Comparison of ENCODE assay signal across 8 cellular contexts in the genomic region with DNA sequence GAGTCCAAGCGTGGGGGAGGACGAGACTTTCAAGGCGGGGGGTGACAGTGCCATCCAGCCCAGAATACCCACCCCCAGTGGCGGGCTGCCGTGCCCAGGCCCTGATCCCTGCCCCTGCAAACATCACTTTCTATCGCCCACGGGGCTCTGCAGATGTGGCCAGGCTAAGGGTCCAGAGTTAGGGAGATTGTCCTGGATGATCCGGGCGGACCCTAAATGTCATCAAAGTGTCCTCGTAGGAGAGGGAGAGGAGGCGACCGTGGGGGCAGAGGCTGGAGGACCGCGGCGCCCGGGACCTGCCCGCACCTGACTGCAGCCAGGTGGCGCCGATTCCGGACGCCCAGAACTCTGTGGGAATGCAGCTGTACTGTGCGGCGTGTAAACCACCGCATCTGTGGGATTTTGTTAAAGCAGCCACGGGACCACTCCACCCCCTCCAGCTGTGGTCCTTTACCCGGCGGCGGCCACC. TPM values are rescaled to one million over a fixed set of nuclear protein-coding genes. Genes with fewer than 3 reads are reported as not detected.
DNase-seq lines count a peak whose midpoint lies in the region; ATAC-seq and TF ChIP-seq lines count a peak whose summit lies in the region.

No MANE protein-coding gene starts in this region.

- peak overlapping the region; percentile 8 to 53 for H3K4me3 ChIP-seq in cardiac fibroblast (replicated peaks in 1 of 2; ENCODE audit: low read depth in 2 of 2, low read length in 2 of 2)
- peak overlapping the region; percentile 30 for H3K4me3 ChIP-seq in mesendoderm (ENCODE audit: low read length)
- peak overlapping the region; percentile 42 to 44 for H3K4me3 ChIP-seq in uterus

- H3K9me3 Mint-ChIP-seq in activated CD4-positive, alpha-beta T cell treated with anti-CD3 and anti-CD28 coated beads, Interleukin-2, amount 10 ng/mL, durations not matched to agents 24 days and 14 days, result no peaks in the 10 kb centered on the region
- H3K9me3 Mint-ChIP-seq in IgD-negative memory B cell, result no peaks in the 10 kb centered on the region

- no peaks in the 10 kb centered on the region for H3K4me1 ChIP-seq in mesendoderm (ENCODE audit: control insufficient read depth, low read depth, low read length)
- peaks cover 0 to 5% of the 10 kb centered on the region in 2 donors for H3K4me1 ChIP-seq in uterus

- H3K56ac ChIP-seq in mesendoderm (ENCODE audit: low read length), result peak overlapping the region; percentile 93

- H3K4me1 Mint-ChIP-seq in activated CD4-positive, alpha-beta T cell treated with anti-CD3 and anti-CD28 coated beads, Interleukin-2, amount 10 ng/mL, durations not matched to agents 24 days and 14 days, result peaks cover 2% of the 10 kb centered on the region
- peaks cover 0 to 6% (median 4%) of the 10 kb centered on the region in 3 donors for H3K4me1 Mint-ChIP-seq in IgD-negative memory B cell

- H3K18ac ChIP-seq in mesendoderm (ENCODE audit: low read length), result no peak overlapping the region

- H4K8ac ChIP-seq in mesendoderm (ENCODE audit: low read depth, low read length), result no peak overlapping the region

- H3K4me3 Mint-ChIP-seq in activated CD4-positive, alpha-beta T cell treated with anti-CD3 and anti-CD28 coated beads, Interleukin-2, amount 10 ng/mL, durations not matched to agents 24 days and 14 days, result peak overlapping the region; percentile 51
- peak overlapping the region; percentile 40 to 90 (median 77) for H3K4me3 Mint-ChIP-seq in IgD-negative memory B cell

- no peak for TF ChIP-seq CTCF in cardiac fibroblast (IDR thresholded peaks at IDR 0.05; ENCODE audit: low read depth, low read length)
- TF ChIP-seq CTCF in uterus (IDR thresholded peaks at IDR 0.05), result peak in 1 of 4 experiments; percentile 33

- peak overlapping the region; percentile 86 for H3K9ac ChIP-seq in mesendoderm (ENCODE audit: low read length)

- H2BK120ac ChIP-seq in mesendoderm (ENCODE audit: low read depth, low read length), result no peak overlapping the region

- no peak overlapping the region for H3K23ac ChIP-seq in mesendoderm (ENCODE audit: low read length)

- no peak for ATAC-seq in GM19351 (IDR thresholded peaks at IDR 0.05; ENCODE audit: unreplicated experiment)

- H3K4ac ChIP-seq in mesendoderm (ENCODE audit: low read depth, low read length), result no peak overlapping the region

- H3K36me3 Mint-ChIP-seq in activated CD4-positive, alpha-beta T cell treated with anti-CD3 and anti-CD28 coated beads, Interleukin-2, amount 10 ng/mL, durations not matched to agents 24 days and 14 days (ENCODE audit: low read depth), result no peaks in the 10 kb centered on the region
- no peaks in the 10 kb centered on the region for H3K36me3 Mint-ChIP-seq in IgD-negative memory B cell

- H2BK15ac ChIP-seq in mesendoderm (replicated peaks; ENCODE audit: low read depth), result no peak overlapping the region

- H3K79me1 ChIP-seq in mesendoderm (ENCODE audit: low read length), result no peaks in the 10 kb centered on the region

- H3K36me3 ChIP-seq in mesendoderm (ENCODE audit: control insufficient read depth, insufficient read depth, low read length) (no peaks in the 10 kb centered on the region), uterus (no peaks in the 10 kb centered on the region)

- intact Hi-C loops in activated CD4-positive, alpha-beta T cell treated with anti-CD3 and anti-CD28 coated beads, Interleukin-2, amount 10 ng/mL, durations not matched to agents 24 days and 14 days (cut with micrococcal nuclease), result loop anchor here (2.0 to 5.0 kb wide), 2 partner anchors 34 to 171 kb away; partner anchors contain the start of gene ZMYM2
- intact Hi-C loops in uterus (cut with DNase I; ENCODE audit: low total_unique reads), result no loop called here

- H3K27ac ChIP-seq in mesendoderm (ENCODE audit: low read depth, low read length), result no peak overlapping the region
- peak overlapping the region; percentile 71 to 75 for H3K27ac ChIP-seq in uterus

- peak; percentile 64 for DNase-seq in activated CD4-positive, alpha-beta T cell treated with anti-CD3 and anti-CD28 coated beads, Interleukin-2, amount 10 ng/mL, durations not matched to agents 24 days and 14 days
- DNase-seq in activated CD4-positive, alpha-beta T cell treated with anti-CD3 and anti-CD28 coated beads, Interleukin-2, amount 50 U/mL, for 4 hours, result no peak
- DNase-seq in cardiac fibroblast (ENCODE audit: low read depth in 2 of 2), result no peak
- DNase-seq in mesendoderm, result no peak
- DNase-seq in uterus, result no peak
- DNase-seq in SW 1271 (lab: John Stamatoyannopoulos, UW), result no peak

- H3K27me3 ChIP-seq in mesendoderm (ENCODE audit: insufficient read depth, low read length, poor library complexity), result no peaks in the 10 kb centered on the region
- no peaks in the 10 kb centered on the region for H3K27me3 ChIP-seq in uterus

- H3K9me3 ChIP-seq in uterus, result no peaks in the 10 kb centered on the region

- H2AK5ac ChIP-seq in mesendoderm (ENCODE audit: low read length), result no peak overlapping the region

- H3K4me2 ChIP-seq in mesendoderm (ENCODE audit: low read length), result peak overlapping the region; percentile 98

- no peak overlapping the region for H3K27ac Mint-ChIP-seq in activated CD4-positive, alpha-beta T cell treated with anti-CD3 and anti-CD28 coated beads, Interleukin-2, amount 10 ng/mL, durations not matched to agents 24 days and 14 days
- no peak overlapping the region for H3K27ac Mint-ChIP-seq in IgD-negative memory B cell

- H2BK5ac ChIP-seq in mesendoderm (ENCODE audit: low read length), result no peak overlapping the region

- no peaks in the 10 kb centered on the region for H3K79me2 ChIP-seq in mesendoderm (ENCODE audit: control insufficient read depth, insufficient read depth, low read length)

- no CpG with 5 or more reads among the region's 28 CpGs for WGBS in mesendoderm (ENCODE audit: extremely low coverage, insufficient coverage, low lambda C conversion rate)

- H4K5ac ChIP-seq in mesendoderm (ENCODE audit: low read length), result no peak overlapping the region

- peaks cover 34% of the 10 kb centered on the region for H3K27me3 Mint-ChIP-seq in activated CD4-positive, alpha-beta T cell treated with anti-CD3 and anti-CD28 coated beads, Interleukin-2, amount 10 ng/mL, durations not matched to agents 24 days and 14 days
- peaks cover 16% of the 10 kb centered on the region for H3K27me3 Mint-ChIP-seq in IgD-negative memory B cell

- TF ChIP-seq POLR2A in uterus (IDR thresholded peaks at IDR 0.05), result no peak

RNA-seq across cellular contexts. Expression of gene GJA3, which starts 32.4 kb away (rescaled TPM):
- 0.02 TPM in 1 of 2 replicates, not detected in the other for total RNA-seq in activated CD4-positive, alpha-beta T cell treated with anti-CD3 and anti-CD28 coated beads, Interleukin-2, amount 10 ng/mL, durations not matched to agents 24 days and 14 days
- 0.33 TPM for polyA plus RNA-seq in IgD-negative memory B cell
- 0.14 TPM for polyA plus RNA-seq in mesendoderm (2013, experiment 1 of 2)
- polyA plus RNA-seq in mesendoderm (2013, experiment 2 of 2), result 0.18 TPM
- under 1 TPM in 2 of 4 donors, not detected in 2; 0.07 to 0.37 TPM for total RNA-seq in uterus
